ENCODE assay signal across 22 cellular contexts in the genomic region with DNA sequence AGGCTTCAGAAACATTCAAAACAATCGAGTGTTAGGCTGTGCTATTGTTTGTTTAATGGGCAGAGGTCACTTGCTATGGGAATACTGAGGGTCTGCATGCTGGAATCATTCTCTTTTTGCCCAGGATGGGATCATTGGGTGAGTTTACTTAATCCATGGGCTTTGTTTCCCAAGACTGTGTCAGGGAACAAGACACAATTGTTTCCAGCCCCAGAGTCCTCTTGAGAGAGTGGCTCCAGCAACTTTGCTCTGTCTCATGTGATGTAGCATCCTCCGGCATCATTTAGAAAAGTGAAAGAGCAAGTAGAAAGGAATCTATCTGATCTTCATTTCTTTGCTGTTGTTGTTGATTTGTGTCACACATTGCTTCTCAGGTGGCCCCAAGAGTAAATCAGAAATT. TPM values are rescaled to one million over a fixed set of nuclear protein-coding genes. Genes with fewer than 3 reads are reported as not detected.
DNase-seq lines count a peak whose midpoint lies in the region; TF ChIP-seq lines count a peak whose summit lies in the region.
"Had no signal": no experiment of that assay in that cellular context is flagged by ENCODE, and none has a peak within 500 bp of the region (broad histone marks: within the 10 kb centered on the region; RNA-seq: fewer than 3 reads in every experiment).

No MANE protein-coding gene starts in this region.

- no peaks in the 10 kb centered on the region for H3K27me3 ChIP-seq in SJSA1 (replicated peaks)
- H3K27me3 ChIP-seq in mesendoderm (ENCODE audit: insufficient read depth, low read length, poor library complexity) = no peaks in the 10 kb centered on the region
- H3K27me3 ChIP-seq: BLaER1, MG63 had no signal

- peak overlapping the region; percentile 66 for H3K27ac Mint-ChIP-seq in osteocyte (ENCODE audit: unreplicated experiment)
- H3K27ac Mint-ChIP-seq: CD4-positive, alpha-beta T cell had no signal

- no peaks in the 10 kb centered on the region; the same call in 1 of the 2 replicates for H3K9me3 ChIP-seq in SJSA1 (replicated peaks)
- H3K9me3 ChIP-seq: A549, BLaER1, MG63 had no signal

- DNase-seq in Caki2 (ENCODE audit: low read depth) = peak; percentile 41
- no peak for DNase-seq in SJSA1 (ENCODE audit: low read depth in 1 of 2, low spot score in 2 of 2)
- no peak for DNase-seq in mesendoderm
- no peak for DNase-seq in osteocyte (ENCODE audit: extremely low spot score, unreplicated experiment)
- no peak for DNase-seq in AG20443 (ENCODE audit: low spot score)
- DNase-seq in activated effector memory CD4-positive, alpha-beta T cell treated with Interleukin-2 at 50 U/mL for 16 hours = no peak
- no peak for DNase-seq in GF-D8 (lab: John Stamatoyannopoulos, UW)
- no peak for DNase-seq in NCI-H1048 (lab: John Stamatoyannopoulos, UW)
- DNase-seq: CD4-positive, alpha-beta T cell; COR-L47; DND-41; Karpas-422; MG63; NCI-H1092; NCI-H1436; NCI-H187 treated with DMSO at 0.1 percent for 48 hours; NCI-H2107; NCI-H226; NCI-H748 treated with DMSO at 0.1 percent for 48 hours; SHP77 treated with DMSO at 0.1 percent for 48 hours had no signal

- H4K5ac ChIP-seq in mesendoderm (ENCODE audit: low read length) = no peak overlapping the region

- H3K36me3 ChIP-seq in SJSA1 (peaks cover 6% of the 10 kb centered on the region; the same call in 1 of the 2 replicates), mesendoderm (ENCODE audit: control insufficient read depth, insufficient read depth, low read length) (no peaks in the 10 kb centered on the region)
- H3K36me3 ChIP-seq: BLaER1, MG63 had no signal

- no peaks in the 10 kb centered on the region for H3K27me3 Mint-ChIP-seq in osteocyte (ENCODE audit: unreplicated experiment)
- H3K27me3 Mint-ChIP-seq: CD4-positive, alpha-beta T cell had no signal

- H3K79me2 ChIP-seq in mesendoderm (ENCODE audit: control insufficient read depth, insufficient read depth, low read length) = no peaks in the 10 kb centered on the region

- no peak overlapping the region for H3K18ac ChIP-seq in mesendoderm (ENCODE audit: low read length)

- H3K4ac ChIP-seq in mesendoderm (ENCODE audit: low read depth, low read length) = peak overlapping the region; percentile 12

- H3K4me3 Mint-ChIP-seq in osteocyte (ENCODE audit: unreplicated experiment) = no peak overlapping the region
- H3K4me3 Mint-ChIP-seq: CD4-positive, alpha-beta T cell had no signal

- no peak overlapping the region for H2AK5ac ChIP-seq in mesendoderm (ENCODE audit: low read length)

- H3K27ac ChIP-seq in SJSA1 (peak overlapping the region; percentile 14; the same call in 1 of the 2 replicates), mesendoderm (ENCODE audit: low read depth, low read length) (no peak overlapping the region)
- H3K27ac ChIP-seq: BLaER1 had no signal

- H3K4me3 ChIP-seq in SJSA1 (no peak overlapping the region), mesendoderm (ENCODE audit: low read length) (no peak overlapping the region)
- H3K4me3 ChIP-seq: A549, BLaER1, MG63 had no signal

- no peak overlapping the region for H3K56ac ChIP-seq in mesendoderm (ENCODE audit: low read length)

- H2BK120ac ChIP-seq in mesendoderm (ENCODE audit: low read depth, low read length) = no peak overlapping the region

- H3K9ac ChIP-seq in mesendoderm (ENCODE audit: low read length) = no peak overlapping the region
- H3K9ac ChIP-seq: BLaER1 had no signal

- H3K23ac ChIP-seq in mesendoderm (ENCODE audit: low read length) = no peak overlapping the region

- H3K4me1 Mint-ChIP-seq in osteocyte (ENCODE audit: unreplicated experiment) = peaks cover 34% of the 10 kb centered on the region

- H2BK15ac ChIP-seq in mesendoderm (replicated peaks; ENCODE audit: low read depth) = no peak overlapping the region

- WGBS in mesendoderm (ENCODE audit: extremely low coverage, insufficient coverage, low lambda C conversion rate) = no CpG with 5 or more reads among the region's 2 CpGs

- in situ Hi-C loops in Caki2 (cut with HindIII; ENCODE audit: low pct_unique_long_range_greater_than_20kb, low sequenced_read_pairs) = no loop called here

- no peaks in the 10 kb centered on the region for H3K9me3 Mint-ChIP-seq in osteocyte (ENCODE audit: unreplicated experiment)
- H3K9me3 Mint-ChIP-seq: CD4-positive, alpha-beta T cell had no signal

- no peak overlapping the region for H3K4me2 ChIP-seq in mesendoderm (ENCODE audit: low read length)
- H3K4me2 ChIP-seq: A549, BLaER1 had no signal

- peaks cover 2% of the 10 kb centered on the region for H3K79me1 ChIP-seq in mesendoderm (ENCODE audit: low read length)

- H3K4me1 ChIP-seq in SJSA1 (replicated peaks) = peaks cover 59% of the 10 kb centered on the region
- peaks cover 12% of the 10 kb centered on the region for H3K4me1 ChIP-seq in mesendoderm (ENCODE audit: control insufficient read depth, low read depth, low read length)
- H3K4me1 ChIP-seq: BLaER1 had no signal

- TF ChIP-seq CTCF in osteocyte (IDR thresholded peaks at IDR 0.05) = no peak

- no peak overlapping the region for H2BK5ac ChIP-seq in mesendoderm (ENCODE audit: low read length)

- peaks cover 2% of the 10 kb centered on the region for H3K36me3 Mint-ChIP-seq in osteocyte (ENCODE audit: unreplicated experiment)

- H4K8ac ChIP-seq in mesendoderm (ENCODE audit: low read depth, low read length) = no peak overlapping the region

RNA-seq across cellular contexts. Expression of a gene that starts 1.8 kb away (rescaled TPM):
- 44.5 and 51.3 TPM in 2 replicates for total RNA-seq in Caki2 (2014; rRNA removed; shearing (Covaris generic); ENCODE audit: low replicate concordance)
- total RNA-seq in SJSA1 (2014; rRNA removed; shearing (Covaris generic)) = 42.6 and 90.5 TPM in 2 replicates
- 20.7 TPM for polyA plus RNA-seq in mesendoderm (2013, experiment 1 of 2)
- 20.5 TPM for polyA plus RNA-seq in mesendoderm (2013, experiment 2 of 2)
- total RNA-seq in osteocyte = 78.3 and 85.2 TPM in 2 replicates
- total RNA-seq: CD4-positive, alpha-beta T cell had no signal
